ENCODE assay signal across 9 cellular contexts in the genomic region with DNA sequence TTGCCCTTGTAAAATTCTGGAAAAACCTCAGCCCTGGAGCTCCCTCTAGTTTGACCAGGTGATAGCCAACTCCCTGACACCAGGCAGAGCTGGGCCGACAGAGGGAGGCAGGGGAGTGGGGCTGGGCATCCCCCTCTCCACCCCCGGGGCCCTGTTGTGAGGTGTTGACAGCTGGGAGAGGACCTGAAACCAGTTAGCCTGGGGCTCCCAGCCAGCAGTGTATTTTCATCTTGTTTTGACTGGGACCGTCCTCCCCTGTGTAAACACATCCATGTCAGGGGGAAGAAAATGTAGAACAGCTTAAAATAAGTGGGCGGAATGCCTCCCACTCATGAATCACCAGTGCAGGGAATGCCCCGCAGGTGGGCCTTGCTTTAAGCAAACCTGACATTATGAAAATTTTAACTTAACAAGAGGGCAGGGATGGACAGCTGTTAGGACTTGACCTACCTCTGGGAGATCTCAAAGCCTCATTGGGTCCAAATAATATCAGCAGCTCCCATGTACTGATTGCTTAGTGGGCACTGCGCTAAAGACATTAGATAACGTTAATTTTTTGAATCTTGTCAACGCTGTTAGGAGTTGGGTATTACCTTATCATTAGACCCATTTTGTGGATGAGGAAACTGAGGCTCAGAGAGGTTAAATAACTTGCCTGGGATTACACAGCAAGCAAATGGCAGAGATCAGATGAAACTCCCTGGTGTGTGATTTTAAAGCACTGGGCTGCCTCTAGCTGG. TPM values are rescaled to one million over a fixed set of nuclear protein-coding genes. Genes with fewer than 3 reads are reported as not detected.
A peak's percentile ranks its signal among the peaks of the same experiment; 100 is the strongest.
DNase-seq lines count a peak whose midpoint lies in the region; ATAC-seq and TF ChIP-seq lines count a peak whose summit lies in the region.
"Had no signal": no experiment of that assay in that cellular context is flagged by ENCODE, and none has a peak within 500 bp of the region (broad histone marks: within the 10 kb centered on the region; RNA-seq: fewer than 3 reads in every experiment).

No MANE protein-coding gene starts in this region.

- peak; percentile 73 for ATAC-seq in GM18517 (IDR thresholded peaks at IDR 0.05; ENCODE audit: unreplicated experiment)
- ATAC-seq in GM21381 (IDR thresholded peaks at IDR 0.05; ENCODE audit: unreplicated experiment) = no peak

- POLR2A ChIA-PET in RWPE1 (lab: Yijun Ruan, JAX; ENCODE audit: low non-redundant PET) = no interaction called here

- H3K9me3 Mint-ChIP-seq in mesothelial cell of epicardium = peaks cover 16% of the 10 kb centered on the region
- H3K9me3 Mint-ChIP-seq: T-helper 1 cell treated with Interleukin-12 subunit alpha and Interleukin-12 subunit beta and Interleukin-4 antibody, amounts not matched to agents 30 μg/mL and 1 μg/mL, for 36 hours had no signal

- TF ChIP-seq CTCF in RWPE1 (conservative IDR thresholded peaks at IDR 0.05; ENCODE audit: low read depth) (no peak), mesothelial cell of epicardium (IDR thresholded peaks at IDR 0.05; ENCODE audit: unreplicated experiment) (no peak), osteoblast (IDR thresholded peaks at IDR 0.05; ENCODE audit: extremely low read depth, low read depth, low read length) (no peak)

- peak overlapping the region; percentile 70 for H3K27ac ChIP-seq in RWPE1
- no peak overlapping the region for H3K27ac ChIP-seq in osteoblast (ENCODE audit: low read depth, low read length)

- peak; percentile 75 for DNase-seq in H7
- no peak for DNase-seq in RWPE1 (ENCODE audit: low spot score)
- DNase-seq in mesothelial cell of epicardium (ENCODE audit: low spot score in 2 of 2, unreplicated experiment in 2 of 2) = no peak
- no peak for DNase-seq in osteoblast (ENCODE audit: insufficient read length, low spot score, missing footprints)
- no peak for DNase-seq in SHP77 treated with DMSO at 0.1 percent for 48 hours (lab: John Stamatoyannopoulos, UW)
- DNase-seq in COLO829 (ENCODE audit: low spot score) = no peak

- H2AFZ ChIP-seq in osteoblast (ENCODE audit: low read length) = no peak overlapping the region

- peaks cover 6% of the 10 kb centered on the region for H3K4me1 ChIP-seq in osteoblast (ENCODE audit: insufficient read depth, low read length)

- no peaks in the 10 kb centered on the region for H3K27me3 Mint-ChIP-seq in mesothelial cell of epicardium (ENCODE audit: low read depth)

- no peaks in the 10 kb centered on the region for H3K9me3 ChIP-seq in osteoblast (ENCODE audit: low read depth, low read length)

- no peaks in the 10 kb centered on the region for H3K36me3 Mint-ChIP-seq in mesothelial cell of epicardium

- no peaks in the 10 kb centered on the region for H3K79me2 ChIP-seq in osteoblast (ENCODE audit: insufficient read depth, low read length)

- H3K4me3 ChIP-seq in H7 (ENCODE audit: insufficient read depth, low read depth, low read length) = no peak overlapping the region
- no peak overlapping the region for H3K4me3 ChIP-seq in osteoblast (ENCODE audit: insufficient read depth, low read length)

- CTCF ChIA-PET in RWPE1 (lab: Yijun Ruan, JAX) = interaction anchor here (0.8 kb wide), 1 partner anchor 70 kb away, joined by 3 read pairs; no protein-coding TSS in a partner anchor

- no peak overlapping the region for H3K4me2 ChIP-seq in osteoblast (ENCODE audit: insufficient read depth, low read length)

- H3K4me3 Mint-ChIP-seq in mesothelial cell of epicardium = no peak overlapping the region
- H3K4me3 Mint-ChIP-seq: T-helper 1 cell treated with Interleukin-12 subunit alpha and Interleukin-12 subunit beta and Interleukin-4 antibody, amounts not matched to agents 30 μg/mL and 1 μg/mL, for 36 hours had no signal

- H3K27me3 ChIP-seq in H7 (ENCODE audit: control insufficient read depth, insufficient read depth, low read length) = no peaks in the 10 kb centered on the region
- H3K27me3 ChIP-seq in osteoblast (ENCODE audit: insufficient read depth, low read length) = no peaks in the 10 kb centered on the region

- H3K4me1 Mint-ChIP-seq in mesothelial cell of epicardium = peaks cover 51% of the 10 kb centered on the region

- no peaks in the 10 kb centered on the region for H4K20me1 ChIP-seq in osteoblast (ENCODE audit: insufficient read depth, low read length)

- H3K36me3 ChIP-seq in H7 (replicated peaks; ENCODE audit: control insufficient read depth, insufficient read depth, low read length) (no peaks in the 10 kb centered on the region), osteoblast (ENCODE audit: insufficient read depth, low read length) (no peaks in the 10 kb centered on the region)

- H3K27ac Mint-ChIP-seq in mesothelial cell of epicardium = peak overlapping the region; percentile 39
- H3K27ac Mint-ChIP-seq: T-helper 1 cell treated with Interleukin-12 subunit alpha and Interleukin-12 subunit beta and Interleukin-4 antibody, amounts not matched to agents 30 μg/mL and 1 μg/mL, for 36 hours had no signal

RNA-seq across cellular contexts. Expression of gene TSC22D3, which starts 45.9 kb away (rescaled TPM):
- 46.2 and 55.0 TPM in 2 replicates for total RNA-seq in H7 (2014; rRNA removed; shearing (Covaris generic))
- total RNA-seq in mesothelial cell of epicardium (32.1 to 37.0 TPM (median 34.4 TPM) in 3 replicates), osteoblast (57.2 and 62.2 TPM in 2 replicates)

RNA-seq across cellular contexts. Expression of gene NCBP2L, which starts 47.8 kb away (rescaled TPM):
- total RNA-seq in H7 (2014; rRNA removed; shearing (Covaris generic)) = not detected in 2 replicates
- total RNA-seq in mesothelial cell of epicardium (not detected in 3 replicates), osteoblast (not detected in 2 replicates)
